In the genomic region with DNA sequence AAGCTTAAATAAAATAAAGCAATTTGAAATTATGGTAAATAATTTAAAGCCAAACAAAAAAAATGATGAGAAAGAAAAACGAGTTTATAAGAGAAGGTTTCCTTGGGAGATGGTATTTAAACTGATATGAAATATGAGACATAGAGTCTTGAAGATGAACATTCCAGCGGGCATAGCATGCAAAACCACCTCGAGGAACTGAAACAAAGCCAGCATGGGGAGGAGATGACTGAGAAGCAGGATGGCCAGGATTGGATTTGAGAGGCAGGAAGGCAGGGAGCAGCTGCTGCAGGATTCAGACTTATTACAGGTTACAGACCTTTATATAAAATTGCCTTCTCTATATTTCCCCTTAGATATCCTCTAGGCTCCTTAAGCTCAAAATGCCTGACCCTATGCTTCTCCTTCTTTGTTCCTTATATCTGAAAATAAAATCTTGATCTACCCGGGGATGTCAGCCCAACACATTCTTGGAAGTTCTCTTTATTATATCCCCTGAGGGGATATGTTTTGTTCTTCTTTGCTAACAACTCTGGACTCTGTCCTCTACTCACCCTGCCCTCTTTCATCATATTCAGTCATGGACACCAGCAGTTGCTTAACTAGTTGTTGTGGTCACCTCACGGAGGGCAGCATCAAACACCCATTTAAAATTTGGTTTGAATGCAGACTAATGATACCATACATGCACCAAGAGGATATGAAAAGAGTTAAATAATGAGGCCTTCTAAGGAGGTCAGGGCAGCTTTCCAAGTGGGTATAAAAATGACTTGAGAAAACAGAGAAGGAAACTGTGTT, we compare ENCODE assay signal across 1 cellular context.
TF ChIP-seq lines count a peak whose summit lies in the region.

No MANE protein-coding gene starts in this region.

TF ChIP-seq in liver, 16 proteins besides CTCF, POLR2A, EP300 and RAD21 (continued from another document):
- TF ChIP-seq, protein P1, sequence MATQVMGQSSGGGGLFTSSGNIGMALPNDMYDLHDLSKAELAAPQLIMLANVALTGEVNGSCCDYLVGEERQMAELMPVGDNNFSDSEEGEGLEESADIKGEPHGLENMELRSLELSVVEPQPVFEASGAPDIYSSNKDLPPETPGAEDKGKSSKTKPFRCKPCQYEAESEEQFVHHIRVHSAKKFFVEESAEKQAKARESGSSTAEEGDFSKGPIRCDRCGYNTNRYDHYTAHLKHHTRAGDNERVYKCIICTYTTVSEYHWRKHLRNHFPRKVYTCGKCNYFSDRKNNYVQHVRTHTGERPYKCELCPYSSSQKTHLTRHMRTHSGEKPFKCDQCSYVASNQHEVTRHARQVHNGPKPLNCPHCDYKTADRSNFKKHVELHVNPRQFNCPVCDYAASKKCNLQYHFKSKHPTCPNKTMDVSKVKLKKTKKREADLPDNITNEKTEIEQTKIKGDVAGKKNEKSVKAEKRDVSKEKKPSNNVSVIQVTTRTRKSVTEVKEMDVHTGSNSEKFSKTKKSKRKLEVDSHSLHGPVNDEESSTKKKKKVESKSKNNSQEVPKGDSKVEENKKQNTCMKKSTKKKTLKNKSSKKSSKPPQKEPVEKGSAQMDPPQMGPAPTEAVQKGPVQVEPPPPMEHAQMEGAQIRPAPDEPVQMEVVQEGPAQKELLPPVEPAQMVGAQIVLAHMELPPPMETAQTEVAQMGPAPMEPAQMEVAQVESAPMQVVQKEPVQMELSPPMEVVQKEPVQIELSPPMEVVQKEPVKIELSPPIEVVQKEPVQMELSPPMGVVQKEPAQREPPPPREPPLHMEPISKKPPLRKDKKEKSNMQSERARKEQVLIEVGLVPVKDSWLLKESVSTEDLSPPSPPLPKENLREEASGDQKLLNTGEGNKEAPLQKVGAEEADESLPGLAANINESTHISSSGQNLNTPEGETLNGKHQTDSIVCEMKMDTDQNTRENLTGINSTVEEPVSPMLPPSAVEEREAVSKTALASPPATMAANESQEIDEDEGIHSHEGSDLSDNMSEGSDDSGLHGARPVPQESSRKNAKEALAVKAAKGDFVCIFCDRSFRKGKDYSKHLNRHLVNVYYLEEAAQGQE (IDR thresholded peaks at IDR 0.05): no peak
- TF ChIP-seq EGR1 (IDR thresholded peaks at IDR 0.05; ENCODE audit: low read depth in 2 of 2) (no peak), NR2F2 (IDR thresholded peaks at IDR 0.05) (no peak), FOXA1 (IDR thresholded peaks at IDR 0.05) (no peak), YY1 (IDR thresholded peaks at IDR 0.05) (peak; percentile 61), RXRA (IDR thresholded peaks at IDR 0.05) (peak; percentile 55 to 73), TAF1 (conservative IDR thresholded peaks at IDR 0.05) (no peak), GABPA (IDR thresholded peaks at IDR 0.05 in 1 of 2, conservative IDR thresholded peaks at IDR 0.05 in 1 of 2) (no peak), SP1 (IDR thresholded peaks at IDR 0.05) (peak; percentile 43), HNF4G (IDR thresholded peaks at IDR 0.05) (peak; percentile 71), HNF4A (conservative IDR thresholded peaks at IDR 0.05) (peak; percentile 86 to 89)
- TF ChIP-seq, protein P2, sequence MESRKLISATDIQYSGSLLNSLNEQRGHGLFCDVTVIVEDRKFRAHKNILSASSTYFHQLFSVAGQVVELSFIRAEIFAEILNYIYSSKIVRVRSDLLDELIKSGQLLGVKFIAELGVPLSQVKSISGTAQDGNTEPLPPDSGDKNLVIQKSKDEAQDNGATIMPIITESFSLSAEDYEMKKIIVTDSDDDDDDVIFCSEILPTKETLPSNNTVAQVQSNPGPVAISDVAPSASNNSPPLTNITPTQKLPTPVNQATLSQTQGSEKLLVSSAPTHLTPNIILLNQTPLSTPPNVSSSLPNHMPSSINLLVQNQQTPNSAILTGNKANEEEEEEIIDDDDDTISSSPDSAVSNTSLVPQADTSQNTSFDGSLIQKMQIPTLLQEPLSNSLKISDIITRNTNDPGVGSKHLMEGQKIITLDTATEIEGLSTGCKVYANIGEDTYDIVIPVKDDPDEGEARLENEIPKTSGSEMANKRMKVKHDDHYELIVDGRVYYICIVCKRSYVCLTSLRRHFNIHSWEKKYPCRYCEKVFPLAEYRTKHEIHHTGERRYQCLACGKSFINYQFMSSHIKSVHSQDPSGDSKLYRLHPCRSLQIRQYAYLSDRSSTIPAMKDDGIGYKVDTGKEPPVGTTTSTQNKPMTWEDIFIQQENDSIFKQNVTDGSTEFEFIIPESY (IDR thresholded peaks at IDR 0.05): no peak
- TF ChIP-seq, protein P3, sequence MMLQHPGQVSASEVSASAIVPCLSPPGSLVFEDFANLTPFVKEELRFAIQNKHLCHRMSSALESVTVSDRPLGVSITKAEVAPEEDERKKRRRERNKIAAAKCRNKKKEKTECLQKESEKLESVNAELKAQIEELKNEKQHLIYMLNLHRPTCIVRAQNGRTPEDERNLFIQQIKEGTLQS (IDR thresholded peaks at IDR 0.05): peak; percentile 77
- TF ChIP-seq, protein P4, sequence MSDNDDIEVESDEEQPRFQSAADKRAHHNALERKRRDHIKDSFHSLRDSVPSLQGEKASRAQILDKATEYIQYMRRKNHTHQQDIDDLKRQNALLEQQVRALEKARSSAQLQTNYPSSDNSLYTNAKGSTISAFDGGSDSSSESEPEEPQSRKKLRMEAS (IDR thresholded peaks at IDR 0.05): peak; percentile 31
